In the genomic region with DNA sequence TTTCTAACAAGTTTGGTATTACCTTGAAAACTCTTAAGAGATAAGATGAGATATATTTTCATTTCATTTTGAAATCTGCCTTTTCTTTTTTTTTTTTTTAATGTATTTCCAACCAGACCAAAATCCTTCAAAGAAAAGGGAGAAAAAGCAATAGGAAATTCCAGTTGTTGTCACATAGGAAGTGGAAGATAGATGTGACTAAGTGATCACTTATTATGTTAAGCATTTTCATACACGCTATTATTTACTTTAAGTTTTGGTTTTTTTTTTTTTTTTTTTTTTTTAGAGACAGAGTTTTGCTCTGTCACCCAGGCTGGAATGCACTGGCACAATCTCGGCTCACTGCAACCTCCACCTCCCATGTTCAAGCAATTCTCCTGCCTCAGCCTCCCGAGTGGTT, we compare ENCODE assay signal across 27 cellular contexts.
DNase-seq lines count a peak whose midpoint lies in the region; ATAC-seq, FAIRE-seq and TF ChIP-seq lines count a peak whose summit lies in the region.
"Had no signal": no experiment of that assay in that cellular context is flagged by ENCODE, and none has a peak within 500 bp of the region (broad histone marks: within the 10 kb centered on the region; RNA-seq: fewer than 3 reads in every experiment).

No MANE protein-coding gene starts in this region.

- H3K4me3 Mint-ChIP-seq in activated T-cell treated with anti-CD3 and anti-CD28 coated beads, Interleukin-2, amount 50 U/mL, for 72 hours: peak overlapping the region; percentile 46 to 62
- no peak overlapping the region for H3K4me3 Mint-ChIP-seq in activated naive CD8-positive, alpha-beta T cell treated with anti-CD3 and anti-CD28 coated beads for 36 hours

- no peak for ATAC-seq in activated T-cell treated with anti-CD3 and anti-CD28 coated beads, Interleukin-2, amount 50 U/mL, for 72 hours (replicated peaks in 1 of 2)
- ATAC-seq in GM21717 (IDR thresholded peaks at IDR 0.05; ENCODE audit: unreplicated experiment): no peak

- FAIRE-seq in G401.6 (lab: Jason Lieb, UNC): peak; percentile 66
- FAIRE-seq: frontal cortex, GM18507, H1, small intestine had no signal

- H3K9me3 ChIP-seq in osteoblast (ENCODE audit: low read depth, low read length): no peaks in the 10 kb centered on the region
- H3K9me3 ChIP-seq in thyroid gland: no peaks in the 10 kb centered on the region
- H3K9me3 ChIP-seq: colonic mucosa, esophagus muscularis mucosa, suprapubic skin, uterus had no signal

- no peaks in the 10 kb centered on the region for H3K27me3 ChIP-seq in osteoblast (ENCODE audit: insufficient read depth, low read length)
- H3K27me3 ChIP-seq in thyroid gland: no peaks in the 10 kb centered on the region
- H3K27me3 ChIP-seq: colonic mucosa, esophagus muscularis mucosa, suprapubic skin, uterus had no signal

- H3K79me2 ChIP-seq in osteoblast (ENCODE audit: insufficient read depth, low read length): peaks cover 10% of the 10 kb centered on the region

- peaks cover 79% of the 10 kb centered on the region for H3K4me1 Mint-ChIP-seq in activated T-cell treated with anti-CD3 and anti-CD28 coated beads, Interleukin-2, amount 50 U/mL, for 72 hours (ENCODE audit: low read depth)
- peaks cover 79% of the 10 kb centered on the region for H3K4me1 Mint-ChIP-seq in activated naive CD8-positive, alpha-beta T cell treated with anti-CD3 and anti-CD28 coated beads for 36 hours

- no peaks in the 10 kb centered on the region for H3K27me3 Mint-ChIP-seq in activated T-cell treated with anti-CD3 and anti-CD28 coated beads, Interleukin-2, amount 50 U/mL, for 72 hours (ENCODE audit: low read depth)
- no peaks in the 10 kb centered on the region for H3K27me3 Mint-ChIP-seq in activated naive CD8-positive, alpha-beta T cell treated with anti-CD3 and anti-CD28 coated beads for 36 hours

- H4K20me1 ChIP-seq in osteoblast (ENCODE audit: insufficient read depth, low read length): no peaks in the 10 kb centered on the region

- TF ChIP-seq CTCF in osteoblast (IDR thresholded peaks at IDR 0.05; ENCODE audit: extremely low read depth, low read depth, low read length) (no peak), thyroid gland (IDR thresholded peaks at IDR 0.05) (no peak)

- H3K27ac ChIP-seq in osteoblast (ENCODE audit: low read depth, low read length): peak overlapping the region; percentile 28
- H3K27ac ChIP-seq in thyroid gland: no peak overlapping the region
- H3K27ac ChIP-seq: esophagus muscularis mucosa, suprapubic skin, uterus, WERI-Rb-1 had no signal

- H3K36me3 ChIP-seq in osteoblast (ENCODE audit: insufficient read depth, low read length): no peaks in the 10 kb centered on the region
- H3K36me3 ChIP-seq in thyroid gland: no peaks in the 10 kb centered on the region
- H3K36me3 ChIP-seq: colonic mucosa, WERI-Rb-1 had no signal

- TF ChIP-seq POLR2A in thyroid gland (IDR thresholded peaks at IDR 0.05): no peak

- H3K9me3 Mint-ChIP-seq in activated T-cell treated with anti-CD3 and anti-CD28 coated beads, Interleukin-2, amount 50 U/mL, for 72 hours: no peaks in the 10 kb centered on the region
- peaks cover 1% of the 10 kb centered on the region for H3K9me3 Mint-ChIP-seq in activated naive CD8-positive, alpha-beta T cell treated with anti-CD3 and anti-CD28 coated beads for 36 hours

- H3K4me2 ChIP-seq in osteoblast (ENCODE audit: insufficient read depth, low read length): no peak overlapping the region

- H3K36me3 Mint-ChIP-seq in activated T-cell treated with anti-CD3 and anti-CD28 coated beads, Interleukin-2, amount 50 U/mL, for 72 hours (ENCODE audit: insufficient read depth in 2 of 2): peaks cover 7 to 41% of the 10 kb centered on the region in 2 donors
- H3K36me3 Mint-ChIP-seq in activated naive CD8-positive, alpha-beta T cell treated with anti-CD3 and anti-CD28 coated beads for 36 hours: peaks cover 66% of the 10 kb centered on the region

- intact Hi-C loops in thyroid gland (cut with DNase I): no loop called here

- H3K4me3 ChIP-seq in osteoblast (ENCODE audit: insufficient read depth, low read length) (no peak overlapping the region), thyroid gland (replicated peaks in 1 of 3) (no peak overlapping the region)
- H3K4me3 ChIP-seq: colonic mucosa, esophagus muscularis mucosa, suprapubic skin, uterus had no signal

- DNase-seq in activated T-cell treated with anti-CD3 and anti-CD28 coated beads, Interleukin-2, amount 50 U/mL, for 72 hours: no peak
- DNase-seq in activated T-cell treated with anti-CD3 and anti-CD28 coated beads for 4 hours (no peak), osteoblast (ENCODE audit: insufficient read length, low spot score, missing footprints) (no peak), SKM-1 treated with dmso at 0.1 percent for 144 hours (lab: John Stamatoyannopoulos, UW; ENCODE audit: unreplicated experiment) (no peak), thyroid gland (no peak)
- DNase-seq in activated naive CD8-positive, alpha-beta T cell treated with anti-CD3 and anti-CD28 coated beads for 36 hours: no peak
- DNase-seq: amniotic stem cell; C1 segment of cervical spinal cord; colonic mucosa; GDM1; left colon; mesendoderm; NCI-H1105; NCI-H2029; NCI-H2227 treated with DMSO at 0.1 percent for 48 hours; retina; small intestine; stimulated activated CD4-positive, alpha-beta T cell treated with anti-CD3 and anti-CD28 coated beads, Interleukin-2, amount 100 ng/mL, for 24 hours; uterus; WERI-Rb-1 had no signal

- no peak overlapping the region for H2AFZ ChIP-seq in osteoblast (ENCODE audit: low read length)

- WGBS in thyroid gland, 2 donors: 75 to 91% methylated on average over 3 of the region's 3 CpGs

- H3K4me1 ChIP-seq in osteoblast (ENCODE audit: insufficient read depth, low read length) (no peaks in the 10 kb centered on the region), thyroid gland (no peaks in the 10 kb centered on the region)
- H3K4me1 ChIP-seq: suprapubic skin, uterus had no signal

- H3K27ac Mint-ChIP-seq in activated T-cell treated with anti-CD3 and anti-CD28 coated beads, Interleukin-2, amount 50 U/mL, for 72 hours: peak overlapping the region; percentile 91
- peak overlapping the region; percentile 85 for H3K27ac Mint-ChIP-seq in activated naive CD8-positive, alpha-beta T cell treated with anti-CD3 and anti-CD28 coated beads for 36 hours
